In genomic region chr6:152472325-152472724, GRCh38 we compare ENCODE assay signal across 19 cellular contexts.
DNase-seq lines count a peak whose midpoint lies in the region; ATAC-seq and TF ChIP-seq lines count a peak whose summit lies in the region.
"Had no signal": no experiment of that assay in that cellular context is flagged by ENCODE, and none has a peak within 500 bp of the region (broad histone marks: within the 10 kb centered on the region; RNA-seq: fewer than 3 reads in every experiment).

No MANE protein-coding gene starts in this region.

- intact Hi-C loops in head of caudate nucleus (cut with DNase I), result loop anchor here (5.0 kb wide), 1 partner anchor 165 kb away; the partner anchor contains the start of gene SYNE1

- DNase-seq in EH (ENCODE audit: low read depth) (peak; percentile 21), head of caudate nucleus (peak in 34 of 42 donors; percentile 6 to 78 (median 38)), superior temporal gyrus (ENCODE audit: extremely low spot score) (peak; percentile 41), GM20000 (ENCODE audit: low spot score) (no peak), mucosa of gallbladder (ENCODE audit: low spot score) (no peak), WTC11 (ENCODE audit: low spot score) (no peak)
- DNase-seq in activated naive CD8-positive, alpha-beta T cell treated with anti-CD3 and anti-CD28 coated beads for 36 hours, result no peak
- DNase-seq: activated naive CD4-positive, alpha-beta T cell treated with anti-CD3 and anti-CD28 coated beads for 36 hours; activated T-cell treated with anti-CD3 and anti-CD28 coated beads, Interleukin-2, amount 50 U/mL, for 72 hours; CD4-positive, alpha-beta memory T cell; DMS 273 treated with DMSO at 0.1 percent for 48 hours; GDM1; mesendoderm; naive B cell; NCI-H146; NCI-H2227 treated with DMSO at 0.1 percent for 48 hours; SHP77 treated with DMSO at 0.1 percent for 48 hours had no signal

- H3K27me3 Mint-ChIP-seq in activated naive CD8-positive, alpha-beta T cell treated with anti-CD3 and anti-CD28 coated beads for 36 hours, result peaks cover 10% of the 10 kb centered on the region
- no peaks in the 10 kb centered on the region for H3K27me3 Mint-ChIP-seq in WTC11 (ENCODE audit: low read depth)
- H3K27me3 Mint-ChIP-seq: naive B cell had no signal

- ATAC-seq in SK-N-SH treated with all-trans-retinoic acid at 6 μM for 48 hours, result peak; percentile 76
- no peak for ATAC-seq in WTC11
- ATAC-seq: activated T-cell treated with anti-CD3 and anti-CD28 coated beads, Interleukin-2, amount 50 U/mL, for 72 hours; K562 had no signal

- POLR2A ChIA-PET in WTC11 (lab: Charles Lee), result no interaction called here

- H3K4me3 Mint-ChIP-seq in activated naive CD8-positive, alpha-beta T cell treated with anti-CD3 and anti-CD28 coated beads for 36 hours, result no peak overlapping the region
- no peak overlapping the region for H3K4me3 Mint-ChIP-seq in WTC11
- H3K4me3 Mint-ChIP-seq: activated naive CD4-positive, alpha-beta T cell treated with anti-CD3 and anti-CD28 coated beads for 36 hours; activated T-cell treated with anti-CD3 and anti-CD28 coated beads, Interleukin-2, amount 50 U/mL, for 72 hours; CD4-positive, alpha-beta memory T cell; naive B cell had no signal

- H3K36me3 Mint-ChIP-seq in activated naive CD8-positive, alpha-beta T cell treated with anti-CD3 and anti-CD28 coated beads for 36 hours, result no peaks in the 10 kb centered on the region
- no peaks in the 10 kb centered on the region for H3K36me3 Mint-ChIP-seq in WTC11
- H3K36me3 Mint-ChIP-seq: CD4-positive, alpha-beta memory T cell; naive B cell had no signal

- H3K9me3 Mint-ChIP-seq in activated naive CD8-positive, alpha-beta T cell treated with anti-CD3 and anti-CD28 coated beads for 36 hours, result no peaks in the 10 kb centered on the region
- peaks cover 7% of the 10 kb centered on the region for H3K9me3 Mint-ChIP-seq in WTC11
- H3K9me3 Mint-ChIP-seq: activated naive CD4-positive, alpha-beta T cell treated with anti-CD3 and anti-CD28 coated beads for 36 hours had no signal

- H3K4me1 Mint-ChIP-seq in activated naive CD8-positive, alpha-beta T cell treated with anti-CD3 and anti-CD28 coated beads for 36 hours, result no peaks in the 10 kb centered on the region
- H3K4me1 Mint-ChIP-seq in WTC11, result no peaks in the 10 kb centered on the region
- H3K4me1 Mint-ChIP-seq: CD4-positive, alpha-beta memory T cell; naive B cell had no signal

- no peak for TF ChIP-seq CTCF in GM20000 (IDR thresholded peaks at IDR 0.05; ENCODE audit: extremely low read depth, missing control alignments)
- TF ChIP-seq CTCF in WTC11 (IDR thresholded peaks at IDR 0.05), result no peak

- H3K27ac Mint-ChIP-seq in activated naive CD8-positive, alpha-beta T cell treated with anti-CD3 and anti-CD28 coated beads for 36 hours, result no peak overlapping the region
- no peak overlapping the region for H3K27ac Mint-ChIP-seq in WTC11
- H3K27ac Mint-ChIP-seq: activated naive CD4-positive, alpha-beta T cell treated with anti-CD3 and anti-CD28 coated beads for 36 hours; activated T-cell treated with anti-CD3 and anti-CD28 coated beads, Interleukin-2, amount 50 U/mL, for 72 hours; CD4-positive, alpha-beta memory T cell; naive B cell had no signal

- CTCF ChIA-PET in WTC11 (lab: Charles Lee), result no interaction called here

TF ChIP-seq in SK-N-SH treated with all-trans-retinoic acid at 6 μM for 48 hours, 23 proteins besides CTCF, POLR2A, EP300 and RAD21:
- TF ChIP-seq BACH2 (CRISPR knock-in tag; IDR thresholded peaks at IDR 0.05; ENCODE audit: borderline replicate concordance) (no peak), ZFP3 (CRISPR knock-in tag; IDR thresholded peaks at IDR 0.05) (no peak), ARNTL (CRISPR knock-in tag; IDR thresholded peaks at IDR 0.05; ENCODE audit: borderline replicate concordance, low read depth) (no peak), ZC3H10 (CRISPR knock-in tag; IDR thresholded peaks at IDR 0.05) (no peak), ZNF565 (CRISPR knock-in tag; conservative IDR thresholded peaks at IDR 0.05; ENCODE audit: low read depth) (no peak), CSRNP3 (CRISPR knock-in tag; IDR thresholded peaks at IDR 0.05) (no peak), ZNF70 (CRISPR knock-in tag; IDR thresholded peaks at IDR 0.05) (no peak), TOX (CRISPR knock-in tag; IDR thresholded peaks at IDR 0.05; ENCODE audit: borderline replicate concordance) (no peak)

TF ChIP-seq in WTC11, 78 proteins besides CTCF, POLR2A, EP300 and RAD21 (continues in another document):
- TF ChIP-seq USF2 (CRISPR knock-in tag; IDR thresholded peaks at IDR 0.05) (no peak), ZNF232 (CRISPR knock-in tag; IDR thresholded peaks at IDR 0.05) (no peak), ZNF263 (CRISPR knock-in tag; IDR thresholded peaks at IDR 0.05; ENCODE audit: low read depth) (no peak), ATF3 (CRISPR knock-in tag; conservative IDR thresholded peaks at IDR 0.05) (no peak), GTF2I (CRISPR knock-in tag; conservative IDR thresholded peaks at IDR 0.05) (no peak), AFF4 (CRISPR knock-in tag; IDR thresholded peaks at IDR 0.05; ENCODE audit: borderline replicate concordance) (no peak), FOXP1 (CRISPR knock-in tag; IDR thresholded peaks at IDR 0.05; ENCODE audit: borderline replicate concordance) (no peak), PRDM15 (CRISPR knock-in tag; IDR thresholded peaks at IDR 0.05) (no peak), CREB1 (CRISPR knock-in tag; IDR thresholded peaks at IDR 0.05) (no peak)

Comparison
In these comparisons a context has a peak if more than half of its experiments do, and no peak if none do; other contexts are left out.
1. DNase-seq: peak in EH (single experiment), head of caudate nucleus (34 of 42) and superior temporal gyrus (single experiment); none in activated naive CD8-positive, alpha-beta T cell treated with anti-CD3 and anti-CD28 coated beads for 36 hours (single experiment), GM20000 (single experiment), mucosa of gallbladder (single experiment) and WTC11 (single experiment).